In the genomic region with DNA sequence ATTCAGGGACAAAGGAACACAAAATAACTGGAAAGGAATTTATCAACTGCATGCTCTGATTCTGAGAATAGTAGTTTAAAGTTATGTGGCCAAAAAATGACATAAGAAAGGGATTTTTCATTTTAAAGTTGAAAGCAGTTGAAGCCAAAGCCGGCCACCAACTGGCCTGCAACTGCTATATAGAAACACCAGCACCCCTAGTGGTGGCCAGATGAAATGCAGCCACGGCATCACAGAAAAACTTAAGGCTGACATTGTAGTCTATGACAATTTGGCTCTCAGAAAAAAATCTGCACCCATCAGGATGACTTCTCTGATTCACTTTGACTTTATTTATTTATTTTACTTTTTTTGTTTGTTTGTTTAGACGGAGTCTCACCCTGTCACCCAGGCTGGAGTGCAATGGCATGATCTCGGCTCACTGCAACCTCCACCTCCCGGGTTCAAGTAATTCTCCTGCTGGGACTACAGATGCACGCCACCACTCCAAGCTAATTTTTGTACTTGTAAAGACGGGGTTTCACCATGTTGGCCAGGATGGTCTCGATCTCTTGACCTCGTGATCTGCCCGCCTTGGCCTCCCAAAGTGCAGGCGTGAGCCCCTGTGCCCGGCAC, we compare ENCODE assay signal across 8 cellular contexts. TPM values are rescaled to one million over a fixed set of nuclear protein-coding genes. Genes with fewer than 3 reads are reported as not detected.
A peak's percentile ranks its signal among the peaks of the same experiment; 100 is the strongest.
DNase-seq lines count a peak whose midpoint lies in the region; ATAC-seq and TF ChIP-seq lines count a peak whose summit lies in the region.

No MANE protein-coding gene starts in this region.

- peaks cover 42% of the 10 kb centered on the region for H3K36me3 Mint-ChIP-seq in activated CD4-positive, alpha-beta T cell treated with anti-CD3 and anti-CD28 coated beads for 36 hours (ENCODE audit: low read depth)

- H3K36me3 ChIP-seq in A673 (ENCODE audit: insufficient read depth, low read length, poor library complexity, severe bottlenecking) (peaks cover 38% of the 10 kb centered on the region), colonic mucosa (no peaks in the 10 kb centered on the region), right lobe of liver (no peaks in the 10 kb centered on the region)

- intact Hi-C loops in A673 (cut with micrococcal nuclease; ENCODE audit: unreplicated experiment) (loop anchor here (5.0 kb wide), 1 partner anchor 58 kb away; the partner anchor contains the start of gene SLC35F2), colonic mucosa (cut with DNase I) (no loop called here), right lobe of liver (cut with DNase I) (no loop called here)
- intact Hi-C loops in activated CD4-positive, alpha-beta T cell treated with anti-CD3 and anti-CD28 coated beads for 36 hours (cut with DNase I, micrococcal nuclease): loop anchor here in 1 of 2 experiments (2.0 to 5.0 kb wide), 3 partner anchors 41 to 59 kb away; partner anchors contain the start of gene SLC35F2

- H3K4me3 Mint-ChIP-seq in activated CD4-positive, alpha-beta T cell treated with anti-CD3 and anti-CD28 coated beads for 36 hours: no peak overlapping the region

- H3K27ac ChIP-seq in A673 (ENCODE audit: low read depth, low read length, poor library complexity, severe bottlenecking) (no peak overlapping the region), colonic mucosa (no peak overlapping the region), right lobe of liver (no peak overlapping the region)

- in situ Hi-C loops in GM13976 (cut with MboI; ENCODE audit: low sequenced_read_pairs, unreplicated experiment): no loop called here

- H3K9ac ChIP-seq in colonic mucosa (ENCODE audit: low read depth in 2 of 2, low read length in 2 of 2): no peak overlapping the region

- no peak overlapping the region for H3K4me3 ChIP-seq in A673 (ENCODE audit: low read depth, low read length, poor library complexity, severe bottlenecking)
- no peak overlapping the region for H3K4me3 ChIP-seq in colonic mucosa
- no peak overlapping the region for H3K4me3 ChIP-seq in right lobe of liver

- ATAC-seq in HG02973 (IDR thresholded peaks at IDR 0.05; ENCODE audit: unreplicated experiment): peak; percentile 91
- ATAC-seq in activated CD4-positive, alpha-beta T cell treated with anti-CD3 and anti-CD28 coated beads for 36 hours: peak; percentile 81
- peak; percentile 80 to 94 (median 88) for ATAC-seq in right lobe of liver

- no peak overlapping the region for H3K27ac Mint-ChIP-seq in activated CD4-positive, alpha-beta T cell treated with anti-CD3 and anti-CD28 coated beads for 36 hours

- H3K27me3 ChIP-seq in A673 (replicated peaks; ENCODE audit: insufficient read depth, low read depth, low read length, poor library complexity) (no peaks in the 10 kb centered on the region), colonic mucosa (no peaks in the 10 kb centered on the region), right lobe of liver (no peaks in the 10 kb centered on the region)

- no peaks in the 10 kb centered on the region for H3K9me3 ChIP-seq in A673 (ENCODE audit: low read depth, low read length, poor library complexity, severe bottlenecking)
- no peaks in the 10 kb centered on the region for H3K9me3 ChIP-seq in colonic mucosa
- H3K9me3 ChIP-seq in right lobe of liver: no peaks in the 10 kb centered on the region

- BruUV-seq in A673 (replicated peaks; lab: Mats Ljungman, UMichigan): no TSS peak

- H3K4me1 ChIP-seq in A673 (ENCODE audit: insufficient read depth, low read length, poor library complexity, severe bottlenecking) (no peaks in the 10 kb centered on the region), colonic mucosa (no peaks in the 10 kb centered on the region), right lobe of liver (no peaks in the 10 kb centered on the region)

- H3K4me1 Mint-ChIP-seq in activated CD4-positive, alpha-beta T cell treated with anti-CD3 and anti-CD28 coated beads for 36 hours: no peaks in the 10 kb centered on the region

- no peak for TF ChIP-seq POLR2A in right lobe of liver (IDR thresholded peaks at IDR 0.05)

- 66% methylated on average over 12 of the region's 12 CpGs for WGBS in right lobe of liver (ENCODE audit: insufficient coverage, low coverage, low lambda C conversion rate, missing lambda C conversion rate)

- POLR2A ChIA-PET in A673 (lab: Charles Lee; ENCODE audit: low non-redundant PET): no interaction called here
- POLR2A ChIA-PET in activated CD4-positive, alpha-beta T cell treated with anti-CD3 and anti-CD28 coated beads for 36 hours (lab: Charles Lee): no interaction called here

- no peaks in the 10 kb centered on the region for H3K27me3 Mint-ChIP-seq in activated CD4-positive, alpha-beta T cell treated with anti-CD3 and anti-CD28 coated beads for 36 hours

- CTCF ChIA-PET in A673 (lab: Charles Lee): interaction anchor here (0.7 kb wide), 1 partner anchor 41 kb away, joined by 5 read pairs; no protein-coding TSS in a partner anchor
- CTCF ChIA-PET in activated CD4-positive, alpha-beta T cell treated with anti-CD3 and anti-CD28 coated beads for 36 hours (lab: Charles Lee): interaction anchor here (0.8 to 1.9 kb wide), 3 partner anchors 13 to 99 kb away, joined by 3 to 6 read pairs (median 3); no protein-coding TSS in a partner anchor

- DNase-seq in A673 (ENCODE audit: low spot score) (peak; percentile 77), GM13976 (ENCODE audit: low spot score) (peak; percentile 72), NCI-H2227 (lab: John Stamatoyannopoulos, UW; ENCODE audit: unreplicated experiment) (peak; percentile 65), colonic mucosa (peak; percentile 72), right lobe of liver (peak; percentile 58 to 62 (median 61))
- DNase-seq in activated CD4-positive, alpha-beta T cell treated with anti-CD3 and anti-CD28 coated beads for 36 hours: peak; percentile 82
- DNase-seq in stimulated activated CD8-positive, alpha-beta memory T cell treated with anti-CD3 and anti-CD28 coated beads, Interleukin-12 subunit alpha, Interleukin-12 subunit beta, amount 100 ng/mL, for 24 hours (ENCODE audit: extremely low read depth): peak; percentile 5

- H3K9me3 Mint-ChIP-seq in activated CD4-positive, alpha-beta T cell treated with anti-CD3 and anti-CD28 coated beads for 36 hours (ENCODE audit: low read depth): no peaks in the 10 kb centered on the region

- TF ChIP-seq CTCF in A673 (conservative IDR thresholded peaks at IDR 0.05; ENCODE audit: low read depth, low read length) (peak; percentile 94), GM13976 (IDR thresholded peaks at IDR 0.05; ENCODE audit: borderline replicate concordance, control extremely low read depth, extremely low read depth, insufficient read depth, missing control alignments) (peak; percentile 66), colonic mucosa (IDR thresholded peaks at IDR 0.05) (peak; percentile 96), right lobe of liver (IDR thresholded peaks at IDR 0.05) (peak; percentile 77 to 96 (median 92))

RNA-seq across cellular contexts. Expression of gene SLC35F2, which starts 59.2 kb away (rescaled TPM):
- total RNA-seq in A673 (2021): 80.8 and 95.4 TPM in 2 replicates
- 10 to 100 TPM; 24.5 to 25.5 TPM for total RNA-seq in activated CD4-positive, alpha-beta T cell treated with anti-CD3 and anti-CD28 coated beads for 36 hours
- 10 to 100 TPM; 26.3 to 31.9 TPM for total RNA-seq in colonic mucosa
- total RNA-seq in right lobe of liver: under 1 TPM in 5 of 6 experiments, not detected in 1; 0.06 to 0.55 (median 0.28) TPM

Comparison
In these comparisons a context has a peak if more than half of its experiments do, and no peak if none do; other contexts are left out.
1. DNase-seq: peak in every context shown above with its lines; median percentile 82 in activated CD4-positive, alpha-beta T cell treated with anti-CD3 and anti-CD28 coated beads for 36 hours; 77 in A673; 72 in GM13976; 72 in colonic mucosa; 65 in NCI-H2227; 61 in right lobe of liver; 5 in stimulated activated CD8-positive, alpha-beta memory T cell treated with anti-CD3 and anti-CD28 coated beads, Interleukin-12 subunit alpha, Interleukin-12 subunit beta, amount 100 ng/mL, for 24 hours.
2. RNA of gene SLC35F2, which starts 59.2 kb away (total RNA-seq): 80.8 to 95.4 TPM in A673, 26.3 to 31.9 TPM in colonic mucosa and 24.5 to 25.5 TPM in activated CD4-positive, alpha-beta T cell treated with anti-CD3 and anti-CD28 coated beads for 36 hours; 0.06 to 0.55 TPM in right lobe of liver; every median in the first group is over 10 times any median in the second.
3. Peak in every context shown above with its lines, with median percentiles within 50 percentile points of each other: CTCF ChIP-seq and ATAC-seq.